11 cellular contexts compared by ENCODE assay signal in genomic region chr3:118593277-118593670, GRCh38.
"Had no signal": no experiment of that assay in that cellular context is flagged by ENCODE, and none has a peak within 500 bp of the region (broad histone marks: within the 10 kb centered on the region; RNA-seq: fewer than 3 reads in every experiment).

No MANE protein-coding gene starts in this region.

- H3K27ac ChIP-seq: GM23248 had no signal

- H3K4me2 ChIP-seq: GM23338 had no signal

- H3K36me3 ChIP-seq: HAP-1 had no signal

- FAIRE-seq: H1, H54 had no signal

- H3K9ac ChIP-seq: GM23248 had no signal

- H3K9me3 ChIP-seq: HAP-1 had no signal

- ATAC-seq: GM23338, HCT116 had no signal

- H3K4me3 ChIP-seq: GM23248, GM23338, HAP-1 had no signal

- H3K27ac Mint-ChIP-seq: GM23338, H9, HFFc6 had no signal

- H3K4me3 Mint-ChIP-seq: GM23338, H9, HFFc6 had no signal

- DNase-seq: GM23248, GOT3, H7, H9, HCEC 1CT, HFFc6 had no signal

- H3K4me1 ChIP-seq: HAP-1 had no signal

- H2AFZ ChIP-seq: GM23248, GM23338 had no signal

- H3K4me1 Mint-ChIP-seq: GM23338 had no signal
